In the genomic region with DNA sequence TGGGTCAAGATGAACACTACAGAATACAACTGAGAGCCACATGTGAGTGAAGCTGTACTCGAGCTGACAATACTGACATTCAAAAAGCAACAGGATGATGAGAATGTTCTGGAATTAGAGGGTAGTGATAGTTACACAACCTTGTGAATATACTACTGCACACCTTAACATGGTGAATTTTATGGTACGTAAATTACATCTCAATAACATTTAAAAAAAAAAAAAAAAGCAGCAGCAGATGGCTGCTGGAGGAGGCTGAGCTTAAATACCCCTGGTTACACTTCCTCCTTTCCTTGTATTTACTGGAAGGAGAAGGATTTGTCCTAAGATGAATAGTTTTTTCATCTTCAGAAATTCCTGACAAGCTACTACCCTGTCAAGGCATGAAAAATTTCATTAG, we compare ENCODE assay signal across 13 cellular contexts.
"Had no signal": no experiment of that assay in that cellular context is flagged by ENCODE, and none has a peak within 500 bp of the region (broad histone marks: within the 10 kb centered on the region; RNA-seq: fewer than 3 reads in every experiment).

No MANE protein-coding gene starts in this region.

- H3K27ac ChIP-seq: foreskin keratinocyte, hepatocyte, pancreas, right lobe of liver, stomach, thoracic aorta had no signal

- H3K4me1 ChIP-seq: pancreas, right lobe of liver, stomach had no signal

- H3K4me3 ChIP-seq: hepatocyte, pancreas, right lobe of liver, stomach had no signal

- ATAC-seq: natural killer cell, right lobe of liver had no signal

- FAIRE-seq: pancreas, urothelium cell line had no signal

- H3K27me3 ChIP-seq: foreskin keratinocyte, hepatocyte, pancreas, right lobe of liver, stomach had no signal

- H2AFZ ChIP-seq: hepatocyte had no signal

- H3K4me2 ChIP-seq: hepatocyte had no signal

- DNase-seq: mammary epithelial cell; natural killer cell; occipital lobe; pancreas; right lobe of liver; stimulated activated CD4-positive, alpha-beta T cell treated with anti-CD3 and anti-CD28 coated beads, Interleukin-2, amount 100 ng/mL, for 24 hours; stimulated activated naive CD4-positive, alpha-beta T cell; stomach; substantia nigra had no signal

- H3K9me3 ChIP-seq: pancreas, right lobe of liver, thoracic aorta had no signal

- H3K79me2 ChIP-seq: hepatocyte had no signal

- H3K36me3 ChIP-seq: pancreas, right lobe of liver, stomach, thoracic aorta had no signal
